In genomic region chr6:34560366-34561226, GRCh38 we compare ENCODE assay signal across 13 cellular contexts. TPM values are rescaled to one million over a fixed set of nuclear protein-coding genes. Genes with fewer than 3 reads are reported as not detected.
A peak's percentile ranks its signal among the peaks of the same experiment; 100 is the strongest.
DNase-seq lines count a peak whose midpoint lies in the region; ATAC-seq, FAIRE-seq and TF ChIP-seq lines count a peak whose summit lies in the region.
"Had no signal": no experiment of that assay in that cellular context is flagged by ENCODE, and none has a peak within 500 bp of the region (broad histone marks: within the 10 kb centered on the region; RNA-seq: fewer than 3 reads in every experiment).

No MANE protein-coding gene starts in this region.

- FAIRE-seq in urothelium cell line (lab: Jason Lieb, UNC) = no peak

- H3K79me2 ChIP-seq in mesendoderm (ENCODE audit: control insufficient read depth, insufficient read depth, low read length) = no peaks in the 10 kb centered on the region

- no peak overlapping the region for H3K23ac ChIP-seq in mesendoderm (ENCODE audit: low read length)

- H3K27ac Mint-ChIP-seq in Calu3 (ENCODE audit: unreplicated experiment) (no peak overlapping the region), WTC11 (peak overlapping the region; percentile 11; the same call in 1 of the 2 replicates), endothelial cell (ENCODE audit: unreplicated experiment) (no peak overlapping the region)

- peaks cover 18% of the 10 kb centered on the region for H3K4me1 ChIP-seq in mesendoderm (ENCODE audit: control insufficient read depth, low read depth, low read length)
- H3K4me1 ChIP-seq: ascending aorta had no signal

- no peak overlapping the region for H4K8ac ChIP-seq in mesendoderm (ENCODE audit: low read depth, low read length)

- no peak overlapping the region for H3K18ac ChIP-seq in mesendoderm (ENCODE audit: low read length)

- no peaks in the 10 kb centered on the region for H3K27me3 ChIP-seq in mesendoderm (ENCODE audit: insufficient read depth, low read length, poor library complexity)
- H3K27me3 ChIP-seq: ascending aorta had no signal

- H3K4me3 ChIP-seq in mesendoderm (ENCODE audit: low read length) = no peak overlapping the region
- H3K4me3 ChIP-seq: ascending aorta, thoracic aorta had no signal

- H3K4me1 Mint-ChIP-seq in Calu3 (ENCODE audit: low read depth, unreplicated experiment) = peaks cover 33% of the 10 kb centered on the region
- peaks cover 14% of the 10 kb centered on the region for H3K4me1 Mint-ChIP-seq in WTC11
- no peaks in the 10 kb centered on the region for H3K4me1 Mint-ChIP-seq in endothelial cell (ENCODE audit: unreplicated experiment)

- POLR2A ChIA-PET in WTC11 (lab: Charles Lee) = no interaction called here

- no peaks in the 10 kb centered on the region for H3K9me3 Mint-ChIP-seq in Calu3 (ENCODE audit: low read depth, unreplicated experiment)
- no peaks in the 10 kb centered on the region for H3K9me3 Mint-ChIP-seq in WTC11
- H3K9me3 Mint-ChIP-seq in endothelial cell (ENCODE audit: unreplicated experiment) = no peaks in the 10 kb centered on the region

- no CpG with 5 or more reads among the region's 20 CpGs for WGBS in mesendoderm (ENCODE audit: extremely low coverage, insufficient coverage, low lambda C conversion rate)

- no peaks in the 10 kb centered on the region for H3K36me3 ChIP-seq in mesendoderm (ENCODE audit: control insufficient read depth, insufficient read depth, low read length)
- H3K36me3 ChIP-seq: ascending aorta, thoracic aorta had no signal

- peak overlapping the region; percentile 12 for H2AK5ac ChIP-seq in mesendoderm (ENCODE audit: low read length)

- H3K27me3 Mint-ChIP-seq in Calu3 (ENCODE audit: unreplicated experiment) (no peaks in the 10 kb centered on the region), WTC11 (ENCODE audit: low read depth) (no peaks in the 10 kb centered on the region; the same call in 1 of the 2 replicates), endothelial cell (ENCODE audit: unreplicated experiment) (peaks cover 4% of the 10 kb centered on the region)

- no peak overlapping the region for H3K27ac ChIP-seq in mesendoderm (ENCODE audit: low read depth, low read length)
- H3K27ac ChIP-seq: ascending aorta, thoracic aorta had no signal

- DNase-seq in Calu3 (peak; percentile 49), NCI-H1092 treated with DMSO at 0.1 percent for 48 hours (lab: John Stamatoyannopoulos, UW) (peak; percentile 88), WTC11 (ENCODE audit: low spot score) (peak; percentile 39), mesendoderm (peak; percentile 62), urothelium cell line (ENCODE audit: low spot score) (no peak), endothelial cell (ENCODE audit: low spot score) (no peak)
- DNase-seq: MM.1S had no signal

- H3K56ac ChIP-seq in mesendoderm (ENCODE audit: low read length) = peak overlapping the region; percentile 63

- no peak overlapping the region for H3K4ac ChIP-seq in mesendoderm (ENCODE audit: low read depth, low read length)

- no peak overlapping the region for H2BK120ac ChIP-seq in mesendoderm (ENCODE audit: low read depth, low read length)

- intact Hi-C loops in Calu3 (cut with micrococcal nuclease; ENCODE audit: unreplicated experiment) = no loop called here

- TF ChIP-seq CTCF in Calu3 (IDR thresholded peaks at IDR 0.05; ENCODE audit: unreplicated experiment) = no peak
- no peak for TF ChIP-seq CTCF in WTC11 (IDR thresholded peaks at IDR 0.05)
- no peak for TF ChIP-seq CTCF in endothelial cell (IDR thresholded peaks at IDR 0.05; ENCODE audit: unreplicated experiment)

- no peak overlapping the region for H4K5ac ChIP-seq in mesendoderm (ENCODE audit: low read length)

- H3K4me3 Mint-ChIP-seq in Calu3 (ENCODE audit: low read depth, unreplicated experiment) (no peak overlapping the region), WTC11 (no peak overlapping the region), endothelial cell (ENCODE audit: unreplicated experiment) (no peak overlapping the region)

- no TSS peak for BruUV-seq in Calu3 (replicated peaks; lab: Mats Ljungman, UMichigan)

- H2BK15ac ChIP-seq in mesendoderm (replicated peaks; ENCODE audit: low read depth) = no peak overlapping the region

- H3K36me3 Mint-ChIP-seq in Calu3 (ENCODE audit: insufficient read depth, unreplicated experiment) (peaks cover 6% of the 10 kb centered on the region), WTC11 (no peaks in the 10 kb centered on the region), endothelial cell (ENCODE audit: low read depth, unreplicated experiment) (no peaks in the 10 kb centered on the region)

- ATAC-seq in WTC11 = no peak
- no peak for ATAC-seq in GM21576 (IDR thresholded peaks at IDR 0.05; ENCODE audit: unreplicated experiment)
- ATAC-seq in GM21825 (IDR thresholded peaks at IDR 0.05; ENCODE audit: unreplicated experiment) = no peak
- ATAC-seq: activated CD4-positive, CD25-positive, alpha-beta regulatory T cell treated with anti-CD3 and anti-CD28 coated beads, Interleukin-2, amount 50 U/mL, for 24 hours had no signal

- CTCF ChIA-PET in Calu3 (lab: Charles Lee) = interaction anchor here (0.8 to 1.6 kb wide), 3 partner anchors 14 to 101 kb away, joined by 3 to 8 read pairs (median 6); no protein-coding TSS in a partner anchor
- CTCF ChIA-PET in WTC11 (lab: Charles Lee) = interaction anchor here (0.6 to 2.3 kb wide), 7 partner anchors 16 to 101 kb away, joined by 3 to 10 read pairs (median 4); partner anchors contain the start of gene PACSIN1

- peak overlapping the region; percentile 24 for H2BK5ac ChIP-seq in mesendoderm (ENCODE audit: low read length)

- H3K9ac ChIP-seq in mesendoderm (ENCODE audit: low read length) = no peak overlapping the region

- H3K79me1 ChIP-seq in mesendoderm (ENCODE audit: low read length) = no peaks in the 10 kb centered on the region

- H3K4me2 ChIP-seq in mesendoderm (ENCODE audit: low read length) = no peak overlapping the region

TF ChIP-seq in WTC11, 78 proteins besides CTCF, POLR2A, EP300 and RAD21:
- TF ChIP-seq GABPB1 (CRISPR knock-in tag; IDR thresholded peaks at IDR 0.05) = peak; percentile 72
- TF ChIP-seq RELA (CRISPR knock-in tag; IDR thresholded peaks at IDR 0.05; ENCODE audit: borderline replicate concordance) = no peak
- TF ChIP-seq TEAD1 (CRISPR knock-in tag; IDR thresholded peaks at IDR 0.05) = 0 out of 2 replicates have a peak, but pooled peaks have one; percentile 15
- TF ChIP-seq STAT6 (CRISPR knock-in tag; conservative IDR thresholded peaks at IDR 0.05; ENCODE audit: low read depth) = no peak
- TF ChIP-seq ZMAT4 (CRISPR knock-in tag; IDR thresholded peaks at IDR 0.05) = no peak
- peak; percentile 82 for TF ChIP-seq GTF2I (CRISPR knock-in tag; conservative IDR thresholded peaks at IDR 0.05)
- TF ChIP-seq NFE2L1 (CRISPR knock-in tag; IDR thresholded peaks at IDR 0.05) = no peak
- TF ChIP-seq MYBL2 (CRISPR knock-in tag; IDR thresholded peaks at IDR 0.05) = no peak
- no peak for TF ChIP-seq RORB (CRISPR knock-in tag; IDR thresholded peaks at IDR 0.05)

RNA-seq across cellular contexts. Expression of gene SPDEF, which starts 4.5 kb away (rescaled TPM):
- 6.3 and 7.9 TPM in 2 replicates for total RNA-seq in Calu3 (2022)
- 0.44 to 0.72 TPM (median 0.50 TPM) in 3 replicates for total RNA-seq in WTC11 (2021)
- 0.08 TPM for polyA plus RNA-seq in mesendoderm (2013, experiment 1 of 2)
- polyA plus RNA-seq in mesendoderm (2013, experiment 2 of 2) = 0.08 TPM
- not detected for total RNA-seq in endothelial cell (ENCODE audit: unreplicated experiment)
- total RNA-seq: ascending aorta, skeletal muscle tissue, thoracic aorta had no signal

Comparison
In these comparisons a context has a peak if more than half of its experiments do, and no peak if none do; other contexts are left out.
1. DNase-seq: peak in Calu3 (single experiment), NCI-H1092 treated with DMSO at 0.1 percent for 48 hours (single experiment), WTC11 (single experiment) and mesendoderm (single experiment); none in urothelium cell line (single experiment) and endothelial cell (single experiment).